23 cellular contexts compared by ENCODE assay signal in the genomic region with DNA sequence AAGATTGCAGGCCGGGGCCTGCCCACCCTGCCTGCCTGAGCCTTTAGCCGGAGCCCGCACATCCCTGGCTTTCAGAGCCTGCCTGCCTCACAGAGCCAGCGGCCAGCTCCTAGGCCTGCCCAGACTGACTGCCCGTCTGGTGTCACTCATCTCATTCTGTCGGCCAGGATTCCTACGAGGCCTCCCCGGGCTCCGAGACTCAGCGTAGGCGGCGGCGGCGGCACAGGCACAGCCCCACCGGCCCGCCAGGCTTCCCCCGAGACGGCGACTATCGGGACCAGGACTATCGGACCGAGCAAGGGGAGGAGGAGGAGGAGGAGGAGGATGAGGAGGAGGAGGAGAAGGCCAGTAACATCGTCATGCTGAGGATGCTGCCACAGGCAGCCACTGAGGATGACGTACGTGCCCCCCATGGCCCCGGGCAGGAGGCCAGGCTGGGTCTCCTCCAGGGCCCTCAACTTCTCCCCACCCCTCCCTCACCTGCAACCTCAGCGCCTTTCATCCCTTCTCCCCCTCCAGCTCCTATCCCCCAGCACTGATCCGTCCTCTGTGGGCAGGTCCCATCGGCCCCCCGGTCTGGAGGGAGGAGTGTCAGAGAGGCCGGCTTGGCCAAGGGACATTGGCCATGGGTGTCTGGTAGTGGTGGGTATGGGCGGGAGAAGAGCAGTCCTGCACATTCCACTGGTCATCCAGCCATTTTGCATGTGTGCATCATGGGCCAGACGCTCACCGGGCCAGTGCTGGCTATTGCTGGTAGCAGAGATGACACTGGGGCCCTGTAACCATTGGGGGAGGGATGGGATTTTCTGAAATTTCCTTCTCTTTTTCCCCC.
"Had no signal": no experiment of that assay in that cellular context is flagged by ENCODE, and none has a peak within 500 bp of the region (broad histone marks: within the 10 kb centered on the region; RNA-seq: fewer than 3 reads in every experiment).

No MANE protein-coding gene starts in this region.

- H3K4me1 Mint-ChIP-seq: activated CD4-positive, alpha-beta T cell treated with anti-CD3 and anti-CD28 coated beads, Interleukin-2, amount 10 ng/mL, durations not matched to agents 7 days and 5 days; brain; neural crest cell had no signal

- H3K27me3 Mint-ChIP-seq: activated CD4-positive, alpha-beta T cell treated with anti-CD3 and anti-CD28 coated beads, Interleukin-2, amount 10 ng/mL, durations not matched to agents 7 days and 5 days had no signal

- H3K4me2 ChIP-seq: smooth muscle cell had no signal

- H3K27ac ChIP-seq: colonic mucosa, left ventricle myocardium inferior, right lobe of liver, SK-N-MC, thoracic aorta, upper lobe of left lung had no signal

- H3K4me3 Mint-ChIP-seq: activated CD4-positive, alpha-beta T cell treated with anti-CD3 and anti-CD28 coated beads, Interleukin-2, amount 10 ng/mL, durations not matched to agents 7 days and 5 days; activated T-helper 1 cell treated with anti-CD3 and anti-CD28 coated beads, Interleukin-12 subunit alpha, Interleukin-12 subunit beta, Interleukin-2, Interleukin-4 antibody, amounts not matched to agents 30 ng/mL and 10 ng/mL and 1 ng/mL, durations not matched to agents 14 hours and 24 hours and 36 hours; brain; naive B cell; neural crest cell; stimulated activated effector memory CD8-positive, alpha-beta T cell treated with anti-CD3 and anti-CD28 coated beads, Interleukin-12 subunit alpha, Interleukin-12 subunit beta, amount 100 ng/mL, for 72 hours had no signal

- H3K4me1 ChIP-seq: colonic mucosa, right lobe of liver, upper lobe of left lung had no signal

- H3K9me3 ChIP-seq: colonic mucosa, left ventricle myocardium inferior, mucosa of descending colon, right lobe of liver, thoracic aorta, upper lobe of left lung had no signal

- H3K36me3 ChIP-seq: colonic mucosa had no signal

- ATAC-seq: stimulated activated effector memory CD8-positive, alpha-beta T cell treated with anti-CD3 and anti-CD28 coated beads, Interleukin-12 subunit alpha, Interleukin-12 subunit beta, amount 100 ng/mL, for 72 hours had no signal

- H3K27me3 ChIP-seq: right lobe of liver, upper lobe of left lung had no signal

- DNase-seq: activated CD4-positive, alpha-beta T cell treated with anti-CD3 and anti-CD28 coated beads, Interleukin-2, amount 10 ng/mL, durations not matched to agents 7 days and 5 days; activated CD4-positive, CD25-positive, alpha-beta regulatory T cell; activated naive CD4-positive, alpha-beta T cell; central memory CD4-positive, alpha-beta T cell; colonic mucosa; foreskin melanocyte; glutamatergic neuron; kidney glomerular epithelial cell; naive B cell; right lobe of liver; stimulated activated CD4-positive, alpha-beta T cell treated with anti-CD3 and anti-CD28 coated beads, Interleukin-4, amount 100 ng/mL, for 24 hours; T-helper 1 cell; T-helper 9 cell; upper lobe of left lung had no signal

- H3K27ac Mint-ChIP-seq: activated CD4-positive, alpha-beta T cell treated with anti-CD3 and anti-CD28 coated beads, Interleukin-2, amount 10 ng/mL, durations not matched to agents 7 days and 5 days; activated T-helper 1 cell treated with anti-CD3 and anti-CD28 coated beads, Interleukin-12 subunit alpha, Interleukin-12 subunit beta, Interleukin-2, Interleukin-4 antibody, amounts not matched to agents 30 ng/mL and 10 ng/mL and 1 ng/mL, durations not matched to agents 14 hours and 24 hours and 36 hours; brain had no signal

- H3K9me3 Mint-ChIP-seq: activated CD4-positive, alpha-beta T cell treated with anti-CD3 and anti-CD28 coated beads, Interleukin-2, amount 10 ng/mL, durations not matched to agents 7 days and 5 days; activated T-helper 1 cell treated with anti-CD3 and anti-CD28 coated beads, Interleukin-12 subunit alpha, Interleukin-12 subunit beta, Interleukin-2, Interleukin-4 antibody, amounts not matched to agents 30 ng/mL and 10 ng/mL and 1 ng/mL, durations not matched to agents 14 hours and 24 hours and 36 hours; naive B cell; neural crest cell; stimulated activated effector memory CD8-positive, alpha-beta T cell treated with anti-CD3 and anti-CD28 coated beads, Interleukin-12 subunit alpha, Interleukin-12 subunit beta, amount 100 ng/mL, for 72 hours had no signal

- H3K4me3 ChIP-seq: colonic mucosa, left ventricle myocardium inferior, mucosa of descending colon, right lobe of liver, SK-N-MC, smooth muscle cell, thoracic aorta, upper lobe of left lung had no signal
